ENCODE assay signal across 7 cellular contexts in genomic region chr17:68237369-68238172, GRCh38. TPM values are rescaled to one million over a fixed set of nuclear protein-coding genes. Genes with fewer than 3 reads are reported as not detected.
A peak's percentile ranks its signal among the peaks of the same experiment; 100 is the strongest.
DNase-seq lines count a peak whose midpoint lies in the region; ATAC-seq and TF ChIP-seq lines count a peak whose summit lies in the region.
"Not testable (repeated sequence)": the region's sequence is repeated elsewhere in the genome, so short reads cannot be mapped to it uniquely, and the experiment has no call there.

No MANE protein-coding gene starts in this region.

- intact Hi-C loops in esophagus muscularis mucosa (cut with DNase I), result not testable (repeated sequence)

- H3K4me3 ChIP-seq in esophagus muscularis mucosa, result peak overlapping the region in 2 of 4 donors; percentile 9 to 12
- peak overlapping the region; percentile 27 for H3K4me3 ChIP-seq in rectal smooth muscle tissue (ENCODE audit: low read length)

- H3K36me3 ChIP-seq in esophagus muscularis mucosa; rectal smooth muscle tissue (ENCODE audit: control insufficient read depth, insufficient read depth, low read length): not testable (repeated sequence)

- peaks cover 65% of the 10 kb centered on the region for H3K4me1 Mint-ChIP-seq in activated T-cell treated with anti-CD3 and anti-CD28 coated beads, Interleukin-2, amount 50 U/mL, for 4 hours (ENCODE audit: low read depth)

- peak; percentile 40 for TF ChIP-seq POLR2A in GM18526 (IDR thresholded peaks at IDR 0.05; ENCODE audit: extremely low read depth, insufficient read length)
- not testable (repeated sequence) for TF ChIP-seq POLR2A in esophagus muscularis mucosa (IDR thresholded peaks at IDR 0.05; ENCODE audit: low read depth)

- WGBS in esophagus muscularis mucosa, result 68% methylated on average over 13 of the region's 16 CpGs

- TF ChIP-seq EP300 in esophagus muscularis mucosa (IDR thresholded peaks at IDR 0.05), result not testable (repeated sequence)

- not testable (repeated sequence) for H3K4me1 ChIP-seq in esophagus muscularis mucosa; rectal smooth muscle tissue (ENCODE audit: control insufficient read depth, insufficient read depth, low read length)

- DNase-seq in RPMI8226, result peak; percentile 92
- DNase-seq in activated T-cell treated with anti-CD3 and anti-CD28 coated beads, Interleukin-2, amount 50 U/mL, for 4 hours; esophagus muscularis mucosa (ENCODE audit: extremely low spot score): not testable (repeated sequence)

- not testable (repeated sequence) for H3K9me3 ChIP-seq in esophagus muscularis mucosa

- H3K9me3 Mint-ChIP-seq in activated T-cell treated with anti-CD3 and anti-CD28 coated beads, Interleukin-2, amount 50 U/mL, for 4 hours, result not testable (repeated sequence)

- H3K27me3 Mint-ChIP-seq in activated T-cell treated with anti-CD3 and anti-CD28 coated beads, Interleukin-2, amount 50 U/mL, for 4 hours (ENCODE audit: low read depth), result not testable (repeated sequence)

- not testable (repeated sequence) for H3K36me3 Mint-ChIP-seq in activated T-cell treated with anti-CD3 and anti-CD28 coated beads, Interleukin-2, amount 50 U/mL, for 4 hours (ENCODE audit: insufficient read depth)

- H3K9ac ChIP-seq in rectal smooth muscle tissue (ENCODE audit: low read length), result peak overlapping the region; percentile 30

- ATAC-seq in GM21619 (IDR thresholded peaks at IDR 0.05; ENCODE audit: unreplicated experiment), result peak; percentile 63
- ATAC-seq in HG03342 (IDR thresholded peaks at IDR 0.05; ENCODE audit: unreplicated experiment), result peak; percentile 74
- peak; percentile 75 to 80 for ATAC-seq in activated T-cell treated with anti-CD3 and anti-CD28 coated beads, Interleukin-2, amount 50 U/mL, for 4 hours

- not testable (repeated sequence) for H3K27me3 ChIP-seq in esophagus muscularis mucosa; rectal smooth muscle tissue (ENCODE audit: control insufficient read depth, insufficient read depth, low read length)

- peak overlapping the region; percentile 55 to 71 (median 67) for H3K27ac ChIP-seq in esophagus muscularis mucosa (replicated peaks in 1 of 4)
- H3K27ac ChIP-seq in rectal smooth muscle tissue (ENCODE audit: low read depth, low read length), result peak overlapping the region; percentile 8

- not testable (repeated sequence) for TF ChIP-seq CTCF in esophagus muscularis mucosa (IDR thresholded peaks at IDR 0.05)

- H3K4me3 Mint-ChIP-seq in activated T-cell treated with anti-CD3 and anti-CD28 coated beads, Interleukin-2, amount 50 U/mL, for 4 hours, result peak overlapping the region; percentile 81

RNA-seq across cellular contexts. Expression of gene AMZ2, which starts 10.3 kb away (rescaled TPM):
- total RNA-seq in activated T-cell treated with anti-CD3 and anti-CD28 coated beads, Interleukin-2, amount 50 U/mL, for 4 hours, result 10 to 100 TPM; 62.7 to 74.6 (median 72.8) TPM
- 10 to 100 TPM; 38.2 to 69.9 (median 60.1) TPM for total RNA-seq in esophagus muscularis mucosa

RNA-seq across cellular contexts. Expression of gene SLC16A6, which starts 53.4 kb away (rescaled TPM):
- total RNA-seq in activated T-cell treated with anti-CD3 and anti-CD28 coated beads, Interleukin-2, amount 50 U/mL, for 4 hours, result 1 to 10 TPM; 5.9 to 7.7 (median 6.0) TPM
- total RNA-seq in esophagus muscularis mucosa, result under 1 TPM in 3 of 4 donors, not detected in 1; 0.33 to 0.42 (median 0.34) TPM

RNA-seq across cellular contexts. Expression of gene ARSG, which starts 53.7 kb away (rescaled TPM):
- total RNA-seq in activated T-cell treated with anti-CD3 and anti-CD28 coated beads, Interleukin-2, amount 50 U/mL, for 4 hours, result 1 to 10 TPM; 3.2 to 4.6 (median 4.5) TPM
- total RNA-seq in esophagus muscularis mucosa, result 1 to 10 TPM; 1.7 to 4.9 (median 2.8) TPM

Comparison
In these comparisons a context has a peak if more than half of its experiments do, and no peak if none do; other contexts are left out.
1. RNA of gene SLC16A6, which starts 53.4 kb away (total RNA-seq): 5.9 to 7.7 TPM in activated T-cell treated with anti-CD3 and anti-CD28 coated beads, Interleukin-2, amount 50 U/mL, for 4 hours; 0.33 to 0.42 TPM in esophagus muscularis mucosa; every median in the first group is over 4 times any median in the second.
2. Peak in every context shown above with its lines, with median percentiles within 50 percentile points of each other: ATAC-seq.